Comparison of ENCODE assay signal across 8 cellular contexts in genomic region chr7:17941171-17941490, GRCh38. TPM values are rescaled to one million over a fixed set of nuclear protein-coding genes. Genes with fewer than 3 reads are reported as not detected.
A peak's percentile ranks its signal among the peaks of the same experiment; 100 is the strongest.
DNase-seq lines count a peak whose midpoint lies in the region; ATAC-seq, FAIRE-seq and TF ChIP-seq lines count a peak whose summit lies in the region.

No MANE protein-coding gene starts in this region.

- no peaks in the 10 kb centered on the region for H4K20me1 ChIP-seq in endothelial cell of umbilical vein (replicated peaks; ENCODE audit: control insufficient read depth, extremely low read depth, insufficient read depth, low read length)
- no peaks in the 10 kb centered on the region for H4K20me1 ChIP-seq in neural progenitor cell (ENCODE audit: low read depth)

- CTCF ChIA-PET in RWPE1 (lab: Yijun Ruan, JAX): no interaction called here
- CTCF ChIA-PET in endothelial cell of umbilical vein (lab: Charles Lee): no interaction called here

- H3K27ac ChIP-seq in RWPE1: no peak overlapping the region
- H3K27ac ChIP-seq in endothelial cell of umbilical vein (ENCODE audit: insufficient read depth, low read depth, low read length): no peak overlapping the region
- peak overlapping the region; percentile 82 for H3K27ac ChIP-seq in neural progenitor cell

- no TSS peak for BruUV-seq in endothelial cell of umbilical vein (replicated peaks; lab: Mats Ljungman, UMichigan)

- dilution Hi-C loops in endothelial cell of umbilical vein (cut with MboI; ENCODE audit: extremely low pct_ligation_motif_present, low sequenced_read_pairs): no loop called here

- DNase-seq in SHP77 (lab: John Stamatoyannopoulos, UW) (peak; percentile 20 to 47), SHP77 treated with DMSO at 0.1 percent for 48 hours (lab: John Stamatoyannopoulos, UW) (no peak), RWPE1 (ENCODE audit: low spot score) (peak; percentile 14), endothelial cell of umbilical vein (ENCODE audit: low read depth, low spot score) (no peak), neural progenitor cell (ENCODE audit: low spot score) (no peak), NCI-H187 treated with DMSO at 0.1 percent for 48 hours (lab: John Stamatoyannopoulos, UW) (no peak)

- ATAC-seq in HG03097 (IDR thresholded peaks at IDR 0.05; ENCODE audit: low FRiP score, unreplicated experiment) (no peak), GM19452 (IDR thresholded peaks at IDR 0.05; ENCODE audit: unreplicated experiment) (no peak)

- no peak for FAIRE-seq in endothelial cell of umbilical vein (lab: Jason Lieb, UNC)

- H3K4me1 ChIP-seq in endothelial cell of umbilical vein (ENCODE audit: control insufficient read depth, extremely low read depth, insufficient read depth, low read length) (peaks cover 20% of the 10 kb centered on the region), neural progenitor cell (peaks cover 20% of the 10 kb centered on the region)

- intact Hi-C loops in endothelial cell of umbilical vein (cut with micrococcal nuclease): loop anchor here (2.0 kb wide), 1 partner anchor 24 kb away; no protein-coding TSS in a partner anchor

- H3K9ac ChIP-seq in endothelial cell of umbilical vein (replicated peaks; ENCODE audit: extremely low read depth, insufficient read depth, low read length) (peak overlapping the region; percentile 80), neural progenitor cell (peak overlapping the region; percentile 61)

- peaks cover 29% of the 10 kb centered on the region for H3K79me2 ChIP-seq in endothelial cell of umbilical vein (ENCODE audit: control insufficient read depth, insufficient read depth, low read length)
- H3K79me2 ChIP-seq in neural progenitor cell (ENCODE audit: low read depth): peaks cover 40% of the 10 kb centered on the region

- no peaks in the 10 kb centered on the region for H3K9me1 ChIP-seq in endothelial cell of umbilical vein (replicated peaks; ENCODE audit: control insufficient read depth, extremely low read depth, insufficient read depth, low read length)

- H3K4me2 ChIP-seq in endothelial cell of umbilical vein (ENCODE audit: insufficient read depth, low read length): peak overlapping the region; percentile 83
- peak overlapping the region; percentile 90 for H3K4me2 ChIP-seq in neural progenitor cell

- peaks cover 33% of the 10 kb centered on the region for H3K4me1 Mint-ChIP-seq in neural progenitor cell

- H3K27me3 ChIP-seq in endothelial cell of umbilical vein (ENCODE audit: control insufficient read depth in 2 of 2, insufficient read depth in 2 of 2, low read length in 2 of 2): no peaks in the 10 kb centered on the region
- H3K27me3 ChIP-seq in neural progenitor cell: no peaks in the 10 kb centered on the region

- peak overlapping the region; percentile 98 for H3K27ac Mint-ChIP-seq in neural progenitor cell

- peaks cover 2% of the 10 kb centered on the region for H3K36me3 Mint-ChIP-seq in neural progenitor cell

- no peaks in the 10 kb centered on the region for H3K9me3 ChIP-seq in endothelial cell of umbilical vein (replicated peaks; ENCODE audit: control insufficient read depth, insufficient read depth, low read length)
- H3K9me3 ChIP-seq in neural progenitor cell (ENCODE audit: low read depth): no peaks in the 10 kb centered on the region

- peaks cover 11% of the 10 kb centered on the region for H3F3A ChIP-seq in neural progenitor cell (ENCODE audit: low read depth)

- H3K9me3 Mint-ChIP-seq in neural progenitor cell: no peaks in the 10 kb centered on the region

- TF ChIP-seq CTCF in RWPE1 (conservative IDR thresholded peaks at IDR 0.05; ENCODE audit: low read depth): no peak
- TF ChIP-seq CTCF in endothelial cell of umbilical vein (IDR thresholded peaks at IDR 0.05; ENCODE audit: extremely low read depth in 1 of 2, insufficient read depth in 1 of 2, low read depth in 1 of 2, low read length in 2 of 2): no peak
- TF ChIP-seq CTCF in neural progenitor cell (IDR thresholded peaks at IDR 0.05): no peak

- H3K4me3 ChIP-seq in endothelial cell of umbilical vein (replicated peaks in 1 of 3; ENCODE audit: insufficient read depth in 1 of 3, low read depth in 1 of 3, low read length in 3 of 3): peak overlapping the region; percentile 36 to 58 (median 58)
- H3K4me3 ChIP-seq in neural progenitor cell: peak overlapping the region; percentile 92

- POLR2A ChIA-PET in RWPE1 (lab: Yijun Ruan, JAX; ENCODE audit: low non-redundant PET): no interaction called here
- POLR2A ChIA-PET in endothelial cell of umbilical vein (lab: Charles Lee): no interaction called here

- H2AFZ ChIP-seq in endothelial cell of umbilical vein (ENCODE audit: low read depth, low read length) (peak overlapping the region; percentile 86), neural progenitor cell (replicated peaks) (peak overlapping the region; percentile 99)

- H3K27me3 Mint-ChIP-seq in neural progenitor cell (ENCODE audit: insufficient read depth, low read depth): peaks cover 4% of the 10 kb centered on the region

- H3K36me3 ChIP-seq in endothelial cell of umbilical vein (ENCODE audit: control insufficient read depth in 2 of 2, extremely low read depth in 1 of 2, insufficient read depth in 2 of 2, low read length in 2 of 2): no peaks in the 10 kb centered on the region
- no peaks in the 10 kb centered on the region for H3K36me3 ChIP-seq in neural progenitor cell

- TF ChIP-seq POLR2A in endothelial cell of umbilical vein (IDR thresholded peaks at IDR 0.05; ENCODE audit: low read depth, low read length): no peak

- H3K4me3 Mint-ChIP-seq in neural progenitor cell: peak overlapping the region; percentile 100

TF ChIP-seq in endothelial cell of umbilical vein, 7 proteins besides CTCF, POLR2A, EP300 and RAD21:
- TF ChIP-seq GATA2 (IDR thresholded peaks at IDR 0.05; ENCODE audit: insufficient read depth, insufficient read length, low read depth, low read length) (no peak), JUN (IDR thresholded peaks at IDR 0.05; ENCODE audit: borderline replicate concordance, insufficient read depth, insufficient read length, low read depth) (no peak), POLR2AphosphoS5 (IDR thresholded peaks at IDR 0.05; ENCODE audit: insufficient read depth, low read depth, low read length) (no peak), EZH2 (IDR thresholded peaks at IDR 0.05; ENCODE audit: borderline replicate concordance, low read depth, low read length, severe bottlenecking) (no peak), FOS (IDR thresholded peaks at IDR 0.05; ENCODE audit: borderline replicate concordance, insufficient read depth, low read length) (no peak), MYC (IDR thresholded peaks at IDR 0.05; ENCODE audit: low read depth, low read length) (no peak)

RNA-seq across cellular contexts. Expression of gene SNX13, which starts 0.8 kb away (rescaled TPM):
- 28.5 and 32.2 TPM in 2 replicates for total RNA-seq in endothelial cell of umbilical vein
- 4.5 and 6.1 TPM in 2 replicates for polyA plus RNA-seq in endothelial cell of umbilical vein
- polyA plus RNA-seq in endothelial cell of umbilical vein (2011; cell fraction: cytosol; rRNA removed): 6.7 and 7.0 TPM in 2 replicates
- polyA plus RNA-seq in endothelial cell of umbilical vein (2011; cell fraction: nucleus; rRNA removed): 21.8 and 25.3 TPM in 2 replicates
- polyA plus RNA-seq in endothelial cell of umbilical vein (2012): 11.9 and 16.7 TPM in 2 replicates
- 20.8 and 25.1 TPM in 2 replicates for polyA minus RNA-seq in endothelial cell of umbilical vein
- polyA minus RNA-seq in endothelial cell of umbilical vein (2011; cell fraction: cytosol; rRNA and poly(A)+ RNA removed): 10.2 TPM
- polyA minus RNA-seq in endothelial cell of umbilical vein (2011; cell fraction: nucleus; rRNA and poly(A)+ RNA removed): 68.3 and 95.8 TPM in 2 replicates
- 41.3 and 67.5 TPM in 2 replicates for total RNA-seq in neural progenitor cell (ENCODE audit: low replicate concordance)

Comparison
In these comparisons a context has a peak if more than half of its experiments do, and no peak if none do; other contexts are left out.
1. DNase-seq: peak in SHP77 (2 of 2) and RWPE1 (single experiment); none in SHP77 treated with DMSO at 0.1 percent for 48 hours (single experiment), endothelial cell of umbilical vein (single experiment), neural progenitor cell (single experiment) and NCI-H187 treated with DMSO at 0.1 percent for 48 hours (single experiment).